Comparison of ENCODE assay signal across 8 cellular contexts in the genomic region with DNA sequence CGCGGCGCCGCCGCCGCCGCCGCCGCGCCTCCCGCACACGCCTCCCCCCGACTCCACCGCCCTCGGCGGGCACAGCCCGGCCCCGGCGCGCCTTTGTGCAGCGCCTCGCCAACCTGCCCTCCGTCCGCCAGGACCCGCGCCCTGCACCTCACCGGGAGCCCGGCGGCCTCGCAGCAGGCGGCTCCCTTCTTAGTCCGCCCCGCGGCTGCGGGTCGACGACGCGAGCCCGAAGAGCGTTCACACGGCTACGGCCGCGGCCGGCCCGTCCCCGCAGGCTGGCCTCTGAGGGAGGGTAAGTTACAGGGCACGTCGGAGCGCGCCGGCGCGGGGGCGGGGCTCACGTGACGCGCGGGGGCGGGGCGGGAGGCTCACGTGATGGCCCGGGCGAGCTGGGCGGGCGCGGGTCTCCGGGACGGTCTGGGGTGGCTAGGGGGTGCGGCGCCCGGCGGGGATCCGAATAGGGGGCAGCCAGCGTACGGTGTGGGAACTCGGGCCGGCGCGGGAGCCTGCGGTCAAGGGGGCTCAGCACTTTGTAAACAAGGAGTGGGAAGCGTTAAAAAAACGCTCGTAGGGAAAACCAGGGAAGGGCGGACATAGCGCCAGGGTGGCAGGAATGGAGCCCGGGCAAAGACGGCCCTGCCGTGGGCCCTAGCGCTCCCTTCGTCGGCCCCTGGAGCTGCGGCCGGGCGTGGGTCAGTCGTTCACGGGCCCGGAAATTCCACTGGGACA. TPM values are rescaled to one million over a fixed set of nuclear protein-coding genes. Genes with fewer than 3 reads are reported as not detected.
A peak's percentile ranks its signal among the peaks of the same experiment; 100 is the strongest.
DNase-seq lines count a peak whose midpoint lies in the region; ATAC-seq lines count a peak whose summit lies in the region.

A gene with protein sequence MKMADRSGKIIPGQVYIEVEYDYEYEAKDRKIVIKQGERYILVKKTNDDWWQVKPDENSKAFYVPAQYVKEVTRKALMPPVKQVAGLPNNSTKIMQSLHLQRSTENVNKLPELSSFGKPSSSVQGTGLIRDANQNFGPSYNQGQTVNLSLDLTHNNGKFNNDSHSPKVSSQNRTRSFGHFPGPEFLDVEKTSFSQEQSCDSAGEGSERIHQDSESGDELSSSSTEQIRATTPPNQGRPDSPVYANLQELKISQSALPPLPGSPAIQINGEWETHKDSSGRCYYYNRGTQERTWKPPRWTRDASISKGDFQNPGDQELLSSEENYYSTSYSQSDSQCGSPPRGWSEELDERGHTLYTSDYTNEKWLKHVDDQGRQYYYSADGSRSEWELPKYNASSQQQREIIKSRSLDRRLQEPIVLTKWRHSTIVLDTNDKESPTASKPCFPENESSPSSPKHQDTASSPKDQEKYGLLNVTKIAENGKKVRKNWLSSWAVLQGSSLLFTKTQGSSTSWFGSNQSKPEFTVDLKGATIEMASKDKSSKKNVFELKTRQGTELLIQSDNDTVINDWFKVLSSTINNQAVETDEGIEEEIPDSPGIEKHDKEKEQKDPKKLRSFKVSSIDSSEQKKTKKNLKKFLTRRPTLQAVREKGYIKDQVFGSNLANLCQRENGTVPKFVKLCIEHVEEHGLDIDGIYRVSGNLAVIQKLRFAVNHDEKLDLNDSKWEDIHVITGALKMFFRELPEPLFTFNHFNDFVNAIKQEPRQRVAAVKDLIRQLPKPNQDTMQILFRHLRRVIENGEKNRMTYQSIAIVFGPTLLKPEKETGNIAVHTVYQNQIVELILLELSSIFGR (minus strand): TSS at position 301 of the 729 bp plus-strand sequence. CDS start 19,976 bp downstream, outside the sequence.

- H3K4me1 Mint-ChIP-seq in activated CD8-positive, alpha-beta T cell treated with anti-CD3 and anti-CD28 coated beads, Interleukin-2, amount 10 ng/mL, durations not matched to agents 7 days and 5 days (ENCODE audit: low read depth) = peaks cover 49% of the 10 kb centered on the region

- ATAC-seq in GM18909 (IDR thresholded peaks at IDR 0.05; ENCODE audit: poor library complexity, unreplicated experiment) (peak; percentile 76), HG03139 (IDR thresholded peaks at IDR 0.05; ENCODE audit: unreplicated experiment) (peak; percentile 70)
- peak; percentile 77 for ATAC-seq in activated CD8-positive, alpha-beta T cell treated with anti-CD3 and anti-CD28 coated beads, Interleukin-2, amount 10 ng/mL, durations not matched to agents 7 days and 5 days

- CTCF ChIA-PET in activated CD8-positive, alpha-beta T cell treated with anti-CD3 and anti-CD28 coated beads, Interleukin-2, amount 10 ng/mL, durations not matched to agents 7 days and 5 days (lab: Charles Lee) = interaction anchor here (1.3 to 2.0 kb wide), 3 partner anchors 10 to 66 kb away, joined by 4 to 11 read pairs (median 7); no protein-coding TSS in a partner anchor

- no peaks in the 10 kb centered on the region for H3K36me3 Mint-ChIP-seq in activated CD8-positive, alpha-beta T cell treated with anti-CD3 and anti-CD28 coated beads, Interleukin-2, amount 10 ng/mL, durations not matched to agents 7 days and 5 days (ENCODE audit: low read depth)

- H3K27ac Mint-ChIP-seq in activated CD8-positive, alpha-beta T cell treated with anti-CD3 and anti-CD28 coated beads, Interleukin-2, amount 10 ng/mL, durations not matched to agents 7 days and 5 days = peak within 1 kb of the TSS; percentile 72

- POLR2A ChIA-PET in activated CD8-positive, alpha-beta T cell treated with anti-CD3 and anti-CD28 coated beads, Interleukin-2, amount 10 ng/mL, durations not matched to agents 7 days and 5 days (lab: Charles Lee) = no interaction called here

- no peaks in the 10 kb centered on the region for H3K9me3 Mint-ChIP-seq in activated CD8-positive, alpha-beta T cell treated with anti-CD3 and anti-CD28 coated beads, Interleukin-2, amount 10 ng/mL, durations not matched to agents 7 days and 5 days (ENCODE audit: insufficient read depth)

- peak within 1 kb of the TSS; percentile 85 for H3K4me3 Mint-ChIP-seq in activated CD8-positive, alpha-beta T cell treated with anti-CD3 and anti-CD28 coated beads, Interleukin-2, amount 10 ng/mL, durations not matched to agents 7 days and 5 days

- DNase-seq in AML-193 (lab: John Stamatoyannopoulos, UW) (peak; percentile 11 to 32), NCI-H526 treated with DMSO at 0.1 percent for 48 hours (lab: John Stamatoyannopoulos, UW) (peak; percentile 33), lung microvascular endothelial cell (ENCODE audit: low read depth in 2 of 2) (peak; percentile 91 to 94)
- DNase-seq in activated CD8-positive, alpha-beta T cell treated with anti-CD3 and anti-CD28 coated beads, Interleukin-2, amount 10 ng/mL, durations not matched to agents 7 days and 5 days = peak; percentile 81
- peak; percentile 79 for DNase-seq in effector CD8-positive, alpha-beta T cell (lab: John Stamatoyannopoulos, UW)
- peak; percentile 62 to 83 (median 71) for DNase-seq in stimulated activated CD4-positive, alpha-beta T cell treated with anti-CD3 and anti-CD28 coated beads, TNF-alpha, amount 100 ng/mL, for 24 hours (ENCODE audit: low read depth in 3 of 3)

- H3K27me3 Mint-ChIP-seq in activated CD8-positive, alpha-beta T cell treated with anti-CD3 and anti-CD28 coated beads, Interleukin-2, amount 10 ng/mL, durations not matched to agents 7 days and 5 days (ENCODE audit: low read depth) = peaks cover 8% of the 10 kb centered on the region

RNA-seq across cellular contexts. Expression of the gene that starts here (rescaled TPM):
- 1 to 10 TPM; 4.9 to 5.5 TPM for total RNA-seq in activated CD8-positive, alpha-beta T cell treated with anti-CD3 and anti-CD28 coated beads, Interleukin-2, amount 10 ng/mL, durations not matched to agents 7 days and 5 days
- total RNA-seq in lung microvascular endothelial cell = 20.3 and 26.0 TPM in 2 replicates

Comparison
In these comparisons a context has a peak if more than half of its experiments do, and no peak if none do; other contexts are left out.
1. Peak in every context shown above with its lines: DNase-seq and ATAC-seq.
2. DNase-seq: peak in every context shown above with its lines; median percentile 92 in lung microvascular endothelial cell; 81 in activated CD8-positive, alpha-beta T cell treated with anti-CD3 and anti-CD28 coated beads, Interleukin-2, amount 10 ng/mL, durations not matched to agents 7 days and 5 days; 79 in effector CD8-positive, alpha-beta T cell; 71 in stimulated activated CD4-positive, alpha-beta T cell treated with anti-CD3 and anti-CD28 coated beads, TNF-alpha, amount 100 ng/mL, for 24 hours; 33 in NCI-H526 treated with DMSO at 0.1 percent for 48 hours; 22 in AML-193.